ENCODE assay signal across 24 cellular contexts in the genomic region with DNA sequence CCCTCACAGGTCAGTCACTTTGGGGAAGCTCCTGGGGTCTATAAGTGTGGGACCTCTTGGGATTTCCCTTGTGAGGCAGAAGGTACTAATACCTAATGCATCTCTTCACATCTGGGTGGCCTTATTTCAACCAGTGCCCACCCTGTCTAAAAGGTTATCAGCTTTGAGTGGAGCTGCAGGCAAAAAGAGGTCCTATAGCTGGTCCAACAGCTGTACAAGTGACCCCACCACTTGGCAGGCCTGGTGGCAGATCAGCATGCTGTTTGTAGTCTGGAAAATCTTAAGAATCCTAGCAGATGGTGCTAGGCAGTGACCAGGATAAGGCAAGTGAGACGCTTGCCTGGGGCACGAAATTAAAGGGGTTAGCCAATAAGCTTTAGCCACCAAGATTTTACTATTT. TPM values are rescaled to one million over a fixed set of nuclear protein-coding genes. Genes with fewer than 3 reads are reported as not detected.
DNase-seq lines count a peak whose midpoint lies in the region; ATAC-seq and TF ChIP-seq lines count a peak whose summit lies in the region.
"Had no signal": no experiment of that assay in that cellular context is flagged by ENCODE, and none has a peak within 500 bp of the region (broad histone marks: within the 10 kb centered on the region; RNA-seq: fewer than 3 reads in every experiment).

No MANE protein-coding gene starts in this region.

- no peak overlapping the region for H3K4me3 ChIP-seq in HEK293 (ENCODE audit: low read depth, low read length)
- no peak overlapping the region for H3K4me3 ChIP-seq in NB4 (ENCODE audit: low read depth, low read length)
- H3K4me3 ChIP-seq in endodermal cell (ENCODE audit: low read length): no peak overlapping the region
- H3K4me3 ChIP-seq: GM23338, K562 had no signal

- TF ChIP-seq CTCF in HEK293 (tag by site-specific recombination; IDR thresholded peaks at IDR 0.05) (no peak), NB4 (IDR thresholded peaks at IDR 0.05; ENCODE audit: low read depth, low read length) (no peak), endodermal cell (conservative IDR thresholded peaks at IDR 0.05) (no peak)

- H3K9me3 ChIP-seq in HEK293 (ENCODE audit: control insufficient read depth, insufficient read depth, low read depth, low read length) (no peaks in the 10 kb centered on the region), endodermal cell (ENCODE audit: control insufficient read depth, low read length) (peaks cover 5% of the 10 kb centered on the region)

- no peak for TF ChIP-seq POLR2A in NB4 (IDR thresholded peaks at IDR 0.05; ENCODE audit: extremely low read depth, insufficient read length)

- H3K27me3 ChIP-seq in endodermal cell (ENCODE audit: control insufficient read depth, insufficient read depth, low read length, poor library complexity, severe bottlenecking): no peaks in the 10 kb centered on the region

- H3K9ac ChIP-seq in endodermal cell (ENCODE audit: extremely low read depth, low read length, poor library complexity, severe bottlenecking): no peak overlapping the region

- H3K4me1 Mint-ChIP-seq in endodermal cell: no peaks in the 10 kb centered on the region
- peaks cover 10% of the 10 kb centered on the region for H3K4me1 Mint-ChIP-seq in activated naive CD8-positive, alpha-beta T cell treated with anti-CD3 and anti-CD28 coated beads for 36 hours
- H3K4me1 Mint-ChIP-seq: GM23338 had no signal

- H3K4me1 ChIP-seq in HEK293 (ENCODE audit: control insufficient read depth, insufficient read depth, low read length): no peaks in the 10 kb centered on the region
- H3K4me1 ChIP-seq in endodermal cell (ENCODE audit: control insufficient read depth, insufficient read depth, low read length): no peaks in the 10 kb centered on the region
- H3K4me1 ChIP-seq: Caco-2 had no signal

- H3K36me3 Mint-ChIP-seq in endodermal cell (ENCODE audit: low read depth): no peaks in the 10 kb centered on the region
- peaks cover 4% of the 10 kb centered on the region for H3K36me3 Mint-ChIP-seq in activated naive CD8-positive, alpha-beta T cell treated with anti-CD3 and anti-CD28 coated beads for 36 hours

- no peak overlapping the region for H3K27ac Mint-ChIP-seq in endodermal cell
- H3K27ac Mint-ChIP-seq in activated naive CD8-positive, alpha-beta T cell treated with anti-CD3 and anti-CD28 coated beads for 36 hours: no peak overlapping the region
- H3K27ac Mint-ChIP-seq: CD4-positive, alpha-beta T cell; GM23338; HFFc6 had no signal

- peaks cover 10% of the 10 kb centered on the region for H3K27me3 Mint-ChIP-seq in endodermal cell (ENCODE audit: insufficient read depth)
- H3K27me3 Mint-ChIP-seq in activated naive CD8-positive, alpha-beta T cell treated with anti-CD3 and anti-CD28 coated beads for 36 hours: peaks cover 5% of the 10 kb centered on the region
- H3K27me3 Mint-ChIP-seq: CD4-positive, alpha-beta T cell had no signal

- H3K9me3 Mint-ChIP-seq in endodermal cell: peaks cover 4% of the 10 kb centered on the region
- peaks cover 24% of the 10 kb centered on the region for H3K9me3 Mint-ChIP-seq in activated naive CD8-positive, alpha-beta T cell treated with anti-CD3 and anti-CD28 coated beads for 36 hours

- H3K4me3 Mint-ChIP-seq in endodermal cell: no peak overlapping the region
- H3K4me3 Mint-ChIP-seq in activated naive CD8-positive, alpha-beta T cell treated with anti-CD3 and anti-CD28 coated beads for 36 hours: no peak overlapping the region
- H3K4me3 Mint-ChIP-seq: CD4-positive, alpha-beta T cell; GM23338; HFFc6 had no signal

- intact Hi-C loops in head of caudate nucleus (cut with DNase I): no loop called here

- CTCF ChIA-PET in HEK293 (lab: Yijun Ruan, JAX): no interaction called here

- POLR2A ChIA-PET in HEK293 (lab: Yijun Ruan, JAX): no interaction called here

- H3K36me3 ChIP-seq in HEK293 (ENCODE audit: control insufficient read depth in 2 of 2, insufficient read depth in 1 of 2, low read length in 2 of 2) (no peaks in the 10 kb centered on the region), endodermal cell (ENCODE audit: control insufficient read depth, insufficient read depth, low read length) (no peaks in the 10 kb centered on the region)

- ATAC-seq in GM21528 (IDR thresholded peaks at IDR 0.05; ENCODE audit: low FRiP score, unreplicated experiment): no peak
- ATAC-seq: GM23338, K562 had no signal

- peak; percentile 23 for DNase-seq in NB4 (ENCODE audit: low read depth)
- DNase-seq in endodermal cell: peak; percentile 28
- peak; percentile 28 for DNase-seq in myocyte (ENCODE audit: low read depth)
- no peak for DNase-seq in activated naive CD8-positive, alpha-beta T cell treated with anti-CD3 and anti-CD28 coated beads for 36 hours
- DNase-seq in head of caudate nucleus: no peak
- no peak for DNase-seq in NCI-H1417 treated with DMSO at 0.1 percent for 48 hours (lab: John Stamatoyannopoulos, UW)
- DNase-seq: ACHN; AML-193; CD4-positive, alpha-beta T cell; DMS79; GDM1; HCEC 1CT; HFFc6; IMR-90 had no signal

- WGBS in endodermal cell (ENCODE audit: insufficient coverage in 1 of 2, insufficient read length in 1 of 2), 2 experiments: 70 to 86% methylated on average over 2 of the region's 2 CpGs

- no peak overlapping the region for H3K27ac ChIP-seq in HEK293 (ENCODE audit: extremely low read depth, low read depth, low read length)
- no peak overlapping the region for H3K27ac ChIP-seq in endodermal cell (ENCODE audit: low read depth, low read length)
- H3K27ac ChIP-seq: C4-2B, HL-60 had no signal

TF ChIP-seq in HEK293, 187 proteins besides CTCF, POLR2A, EP300 and RAD21:
- TF ChIP-seq SETDB1 (IDR thresholded peaks at IDR 0.05; ENCODE audit: insufficient read length, low read length) (peak; percentile 40), ZNF792 (tag by site-specific recombination; IDR thresholded peaks at IDR 0.05) (no peak), YY2 (tag by site-specific recombination; IDR thresholded peaks at IDR 0.05) (no peak), ZNF140 (tag by site-specific recombination; IDR thresholded peaks at IDR 0.05) (no peak), ZNF529 (tag by site-specific recombination; IDR thresholded peaks at IDR 0.05; ENCODE audit: insufficient replicate concordance) (no peak), ZNF133 (tag by site-specific recombination; IDR thresholded peaks at IDR 0.05) (peak; percentile 96)

RNA-seq across cellular contexts. Expression of a gene that starts 51.6 kb away (rescaled TPM):
- total RNA-seq in endodermal cell: not detected
- polyA plus RNA-seq in endodermal cell (2013, experiment 1 of 2): not detected
- polyA plus RNA-seq in endodermal cell (2013, experiment 2 of 2): not detected
- not detected in 2 replicates for total RNA-seq in myocyte
- not detected for polyA plus RNA-seq in myocyte (2012)
- total RNA-seq in activated naive CD8-positive, alpha-beta T cell treated with anti-CD3 and anti-CD28 coated beads for 36 hours: not detected
- total RNA-seq: Caco-2; CD4-positive, alpha-beta T cell; Daoy; GM23338; HFFc6; HT1080; IMR-90; K562 had no signal
- polyA plus RNA-seq: BJ, GM23338, IMR-90, K562 had no signal

Comparison
In these comparisons a context has a peak if more than half of its experiments do, and no peak if none do; other contexts are left out.
1. DNase-seq: peak in NB4 (single experiment), endodermal cell (single experiment) and myocyte (single experiment); none in activated naive CD8-positive, alpha-beta T cell treated with anti-CD3 and anti-CD28 coated beads for 36 hours (single experiment), head of caudate nucleus (0 of 42) and NCI-H1417 treated with DMSO at 0.1 percent for 48 hours (single experiment).